ENCODE assay signal across 23 cellular contexts in the genomic region with DNA sequence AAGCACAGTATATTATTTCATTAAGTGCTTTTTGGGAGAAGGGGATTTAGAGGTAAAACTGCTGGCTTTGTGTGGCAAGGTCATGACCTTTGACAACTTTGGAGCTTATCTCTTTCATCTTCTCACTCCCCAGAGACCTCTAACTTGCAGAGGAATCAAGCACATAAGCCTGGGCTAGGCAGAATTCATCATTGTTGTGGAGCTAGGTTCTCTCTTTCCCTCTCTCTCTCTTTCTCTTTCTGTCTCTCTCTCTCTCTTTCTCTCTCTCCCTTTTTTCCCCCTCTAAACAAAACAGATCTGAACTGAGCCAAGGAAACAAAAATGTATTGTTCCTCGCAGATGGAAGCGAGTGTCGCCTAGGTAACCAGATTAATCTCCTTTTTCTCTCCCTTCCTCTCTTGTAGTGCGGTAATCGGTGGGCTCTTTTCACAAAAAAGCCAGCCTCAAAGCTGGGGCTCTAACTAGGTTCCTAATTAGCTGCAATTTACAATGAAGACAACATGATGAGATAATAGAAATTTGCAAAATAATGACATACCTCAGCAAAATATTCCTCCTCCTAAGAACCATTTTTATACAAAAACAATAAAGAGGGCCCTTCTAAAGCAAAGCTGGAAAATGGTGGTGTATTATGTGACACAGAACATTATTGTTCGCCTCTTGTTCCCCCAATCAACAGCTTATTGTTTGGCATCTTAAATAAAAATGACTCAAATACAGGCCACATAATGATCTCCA.
DNase-seq lines count a peak whose midpoint lies in the region; ATAC-seq and TF ChIP-seq lines count a peak whose summit lies in the region.
"Had no signal": no experiment of that assay in that cellular context is flagged by ENCODE, and none has a peak within 500 bp of the region (broad histone marks: within the 10 kb centered on the region; RNA-seq: fewer than 3 reads in every experiment).

No MANE protein-coding gene starts in this region.

- no peaks in the 10 kb centered on the region for H3K27me3 Mint-ChIP-seq in progenitor cell of endocrine pancreas
- H3K27me3 Mint-ChIP-seq: activated naive CD8-positive, alpha-beta T cell treated with anti-CD3 and anti-CD28 coated beads for 36 hours; CD4-positive, CD25-positive, alpha-beta regulatory T cell; natural killer cell treated with Interleukin-12 subunit alpha and Interleukin-12 subunit beta and Interleukin-15 and Interleukin-18, amount 100 ng/mL, for 72 hours had no signal

- H3K9me2 ChIP-seq in MM.1S (replicated peaks; ENCODE audit: insufficient read depth, low read length), result no peaks in the 10 kb centered on the region

- H3K36me3 ChIP-seq in SJCRH30 (no peaks in the 10 kb centered on the region), MM.1S (replicated peaks; ENCODE audit: insufficient read depth, low read length) (no peaks in the 10 kb centered on the region)
- H3K36me3 ChIP-seq: thoracic aorta had no signal

- DNase-seq in NCI-H1436 (lab: John Stamatoyannopoulos, UW) (peak; percentile 80), SJCRH30 (peak; percentile 12 to 55), globus pallidus (ENCODE audit: low spot score) (peak; percentile 27), progenitor cell of endocrine pancreas (ENCODE audit: low spot score, unreplicated experiment) (no peak), cerebellar cortex (ENCODE audit: low spot score) (no peak), MM.1S (no peak), posterior vena cava (ENCODE audit: low spot score) (no peak)
- DNase-seq: activated CD4-positive, alpha-beta T cell treated with anti-CD3 and anti-CD28 coated beads, Interleukin-2, amount 50 U/mL, for 4 hours; activated CD8-positive, alpha-beta memory T cell treated with anti-CD3 and anti-CD28 coated beads, Interleukin-2, amount 50 U/mL, for 4 hours; activated naive CD8-positive, alpha-beta T cell treated with anti-CD3 and anti-CD28 coated beads for 36 hours; CD4-positive, CD25-positive, alpha-beta regulatory T cell; HFFc6; Kasumi-1; NCI-H1048; NCI-H2107; NCI-H524 treated with DMSO at 0.1 percent for 48 hours; RPMI8226; stimulated activated naive CD4-positive, alpha-beta T cell had no signal

- H3K4me1 Mint-ChIP-seq in progenitor cell of endocrine pancreas (ENCODE audit: low read depth), result peaks cover 5% of the 10 kb centered on the region
- H3K4me1 Mint-ChIP-seq: activated naive CD8-positive, alpha-beta T cell treated with anti-CD3 and anti-CD28 coated beads for 36 hours; CD4-positive, CD25-positive, alpha-beta regulatory T cell had no signal

- H3K4me1 ChIP-seq in SJCRH30 (no peaks in the 10 kb centered on the region; the same call in 1 of the 2 replicates), MM.1S (ENCODE audit: low read length) (no peaks in the 10 kb centered on the region)

- H3K27ac Mint-ChIP-seq in progenitor cell of endocrine pancreas, result peak overlapping the region; percentile 7
- H3K27ac Mint-ChIP-seq: activated naive CD8-positive, alpha-beta T cell treated with anti-CD3 and anti-CD28 coated beads for 36 hours; activated T-helper 2 cell treated with anti-CD3 and anti-CD28 coated beads, Interferon-gamma antibody, Interleukin-2, Interleukin-4, amounts not matched to agents 10 μg/mL and 5 μg/mL and 100 μg/mL, durations not matched to agents 14 hours and 24 hours and 36 hours; CD4-positive, CD25-positive, alpha-beta regulatory T cell; HFFc6; natural killer cell treated with Interleukin-12 subunit alpha and Interleukin-12 subunit beta and Interleukin-15 and Interleukin-18, amount 100 ng/mL, for 72 hours had no signal

- H3K9me3 ChIP-seq in SJCRH30 (replicated peaks) (no peaks in the 10 kb centered on the region), MM.1S (replicated peaks; ENCODE audit: insufficient read depth, low read length) (no peaks in the 10 kb centered on the region)
- H3K9me3 ChIP-seq: thoracic aorta had no signal

- H3K9ac ChIP-seq in MM.1S (ENCODE audit: low read length), result no peak overlapping the region

- peaks cover 13% of the 10 kb centered on the region for H3K9me3 Mint-ChIP-seq in progenitor cell of endocrine pancreas (ENCODE audit: low read depth)

- no peaks in the 10 kb centered on the region for H3F3A ChIP-seq in MM.1S (ENCODE audit: insufficient read depth, low read length)

- no peaks in the 10 kb centered on the region for H3K36me3 Mint-ChIP-seq in progenitor cell of endocrine pancreas (ENCODE audit: insufficient read depth)
- H3K36me3 Mint-ChIP-seq: activated naive CD8-positive, alpha-beta T cell treated with anti-CD3 and anti-CD28 coated beads for 36 hours; natural killer cell treated with Interleukin-12 subunit alpha and Interleukin-12 subunit beta and Interleukin-15 and Interleukin-18, amount 100 ng/mL, for 72 hours had no signal

- intact Hi-C loops in posterior vena cava (cut with DNase I), result no loop called here

- H3K4me3 ChIP-seq in SJCRH30, result no peak overlapping the region
- no peak overlapping the region for H3K4me3 ChIP-seq in MM.1S (ENCODE audit: low read length)
- H3K4me3 ChIP-seq: smooth muscle cell, thoracic aorta had no signal

- ATAC-seq in GM19455 (IDR thresholded peaks at IDR 0.05; ENCODE audit: unreplicated experiment), result no peak
- ATAC-seq: natural killer cell treated with Interleukin-12 subunit alpha and Interleukin-12 subunit beta and Interleukin-15 and Interleukin-18, amount 100 ng/mL, for 72 hours had no signal

- H3K27ac ChIP-seq in SJCRH30 (no peak overlapping the region), MM.1S (ENCODE audit: low read length) (no peak overlapping the region)
- H3K27ac ChIP-seq: thoracic aorta had no signal

- H3K27me3 ChIP-seq in SJCRH30 (no peaks in the 10 kb centered on the region), MM.1S (replicated peaks; ENCODE audit: insufficient read depth, low read length) (no peaks in the 10 kb centered on the region)

- H3K79me2 ChIP-seq in MM.1S (ENCODE audit: low read length), result no peaks in the 10 kb centered on the region

- TF ChIP-seq CTCF in progenitor cell of endocrine pancreas (IDR thresholded peaks at IDR 0.05; ENCODE audit: unreplicated experiment), result no peak
- TF ChIP-seq CTCF in MM.1S (IDR thresholded peaks at IDR 0.05; ENCODE audit: low read length), result no peak

- no peaks in the 10 kb centered on the region for H4K20me1 ChIP-seq in MM.1S (ENCODE audit: insufficient read depth, low read length)

- H2AFZ ChIP-seq in MM.1S (ENCODE audit: low read length), result no peak overlapping the region

- H3K4me3 Mint-ChIP-seq in progenitor cell of endocrine pancreas (ENCODE audit: low read depth), result no peak overlapping the region
- H3K4me3 Mint-ChIP-seq: activated naive CD8-positive, alpha-beta T cell treated with anti-CD3 and anti-CD28 coated beads for 36 hours; CD4-positive, CD25-positive, alpha-beta regulatory T cell; HFFc6; natural killer cell treated with Interleukin-12 subunit alpha and Interleukin-12 subunit beta and Interleukin-15 and Interleukin-18, amount 100 ng/mL, for 72 hours had no signal

- H3K4me2 ChIP-seq in MM.1S (ENCODE audit: low read depth, low read length), result no peak overlapping the region
- H3K4me2 ChIP-seq: smooth muscle cell had no signal

Comparison
In these comparisons a context has a peak if more than half of its experiments do, and no peak if none do; other contexts are left out.
1. DNase-seq: peak in NCI-H1436 (single experiment), SJCRH30 (2 of 2) and globus pallidus (single experiment); none in progenitor cell of endocrine pancreas (single experiment), cerebellar cortex (single experiment), MM.1S (single experiment) and posterior vena cava (single experiment).